ENCODE assay signal across 21 cellular contexts in genomic region chr12:58465418-58465817, GRCh38.
"Had no signal": no experiment of that assay in that cellular context is flagged by ENCODE, and none has a peak within 500 bp of the region (broad histone marks: within the 10 kb centered on the region; RNA-seq: fewer than 3 reads in every experiment).

No MANE protein-coding gene starts in this region.

- H3K36me3 Mint-ChIP-seq: activated naive CD8-positive, alpha-beta T cell treated with anti-CD3 and anti-CD28 coated beads, Interleukin-2, amount 10 ng/mL, durations not matched to agents 7 days and 5 days had no signal

- H3K4me3 Mint-ChIP-seq: activated CD4-positive, alpha-beta T cell treated with anti-CD3 and anti-CD28 coated beads, Interleukin-2, amount 10 ng/mL, durations not matched to agents 7 days and 5 days; activated CD8-positive, alpha-beta T cell treated with anti-CD3 and anti-CD28 coated beads, Interleukin-2, amount 10 ng/mL, durations not matched to agents 7 days and 5 days; activated naive CD8-positive, alpha-beta T cell treated with anti-CD3 and anti-CD28 coated beads, Interleukin-2, amount 10 ng/mL, durations not matched to agents 7 days and 5 days; activated T-cell treated with anti-CD3 and anti-CD28 coated beads, Interleukin-2, amount 50 U/mL, for 24 hours; nephron had no signal

- H3K27ac Mint-ChIP-seq: activated CD4-positive, alpha-beta T cell treated with anti-CD3 and anti-CD28 coated beads, Interleukin-2, amount 10 ng/mL, durations not matched to agents 7 days and 5 days; activated CD8-positive, alpha-beta T cell treated with anti-CD3 and anti-CD28 coated beads, Interleukin-2, amount 10 ng/mL, durations not matched to agents 7 days and 5 days; activated naive CD8-positive, alpha-beta T cell treated with anti-CD3 and anti-CD28 coated beads, Interleukin-2, amount 10 ng/mL, durations not matched to agents 7 days and 5 days; activated T-cell treated with anti-CD3 and anti-CD28 coated beads, Interleukin-2, amount 50 U/mL, for 24 hours; activated T-helper 2 cell treated with anti-CD3 and anti-CD28 coated beads, Interferon-gamma antibody, Interleukin-2, Interleukin-4, amounts not matched to agents 10 μg/mL and 5 μg/mL and 100 μg/mL, durations not matched to agents 14 hours and 24 hours and 36 hours; nephron had no signal

- ATAC-seq: activated CD8-positive, alpha-beta T cell treated with anti-CD3 and anti-CD28 coated beads, Interleukin-2, amount 10 ng/mL, durations not matched to agents 7 days and 5 days; gastroesophageal sphincter; heart left ventricle had no signal

- H3K4me1 Mint-ChIP-seq: activated CD4-positive, alpha-beta T cell treated with anti-CD3 and anti-CD28 coated beads, Interleukin-2, amount 10 ng/mL, durations not matched to agents 7 days and 5 days; activated naive CD8-positive, alpha-beta T cell treated with anti-CD3 and anti-CD28 coated beads, Interleukin-2, amount 10 ng/mL, durations not matched to agents 7 days and 5 days had no signal

- H3K36me3 ChIP-seq: brain microvascular endothelial cell, colonic mucosa, gastroesophageal sphincter, heart left ventricle, left ventricle myocardium inferior, sigmoid colon, spleen, thyroid gland had no signal

- H3K4me3 ChIP-seq: colonic mucosa, gastroesophageal sphincter, heart left ventricle, left ventricle myocardium inferior, sigmoid colon, spleen, thyroid gland had no signal

- H3K27me3 ChIP-seq: brain microvascular endothelial cell, colonic mucosa, gastroesophageal sphincter, heart left ventricle, sigmoid colon, spleen, thyroid gland had no signal

- DNase-seq: activated CD4-positive, alpha-beta T cell treated with anti-CD3 and anti-CD28 coated beads, Interleukin-2, amount 10 ng/mL, durations not matched to agents 7 days and 5 days; activated CD8-positive, alpha-beta T cell treated with anti-CD3 and anti-CD28 coated beads, Interleukin-2, amount 10 ng/mL, durations not matched to agents 7 days and 5 days; activated naive CD4-positive, alpha-beta T cell treated with Interleukin-2 at 50 U/mL for 16 hours; activated naive CD8-positive, alpha-beta T cell treated with anti-CD3 and anti-CD28 coated beads, Interleukin-2, amount 10 ng/mL, durations not matched to agents 7 days and 5 days; activated T-cell treated with anti-CD3 and anti-CD28 coated beads, Interleukin-2, amount 50 U/mL, for 24 hours; brain microvascular endothelial cell; central memory CD4-positive, alpha-beta T cell; colonic mucosa; heart left ventricle; kidney glomerular epithelial cell; left ventricle myocardium inferior; mammary epithelial cell; midbrain; sigmoid colon; spleen; stimulated activated CD4-positive, alpha-beta T cell treated with anti-CD3 and anti-CD28 coated beads, Interleukin-4, amount 100 ng/mL, for 4 hours; stimulated activated naive CD4-positive, alpha-beta T cell; thyroid gland had no signal

- H3K9me3 ChIP-seq: colonic mucosa, sigmoid colon, thyroid gland had no signal

- H3K27me3 Mint-ChIP-seq: activated CD4-positive, alpha-beta T cell treated with anti-CD3 and anti-CD28 coated beads, Interleukin-2, amount 10 ng/mL, durations not matched to agents 7 days and 5 days; activated T-cell treated with anti-CD3 and anti-CD28 coated beads, Interleukin-2, amount 50 U/mL, for 24 hours had no signal
